22 cellular contexts compared by ENCODE assay signal in the genomic region with DNA sequence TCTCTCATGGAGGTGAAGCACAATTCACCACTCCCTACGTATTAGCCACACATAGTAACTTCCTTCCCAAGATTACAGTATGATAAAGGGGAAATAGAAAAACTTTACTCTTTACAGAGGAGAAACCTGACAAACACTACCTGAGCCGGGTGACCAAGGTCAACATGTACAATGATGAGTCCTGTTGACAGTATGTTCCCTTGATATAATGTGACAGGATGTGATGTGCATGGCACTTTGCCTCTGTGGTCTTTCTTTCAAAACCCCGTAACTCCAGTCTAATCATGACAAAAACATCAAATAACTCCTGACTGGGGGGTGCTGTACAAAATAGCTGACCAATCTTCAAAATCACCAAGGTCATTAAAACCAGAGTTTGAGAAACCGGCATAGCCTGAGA.
"Had no signal": no experiment of that assay in that cellular context is flagged by ENCODE, and none has a peak within 500 bp of the region (broad histone marks: within the 10 kb centered on the region; RNA-seq: fewer than 3 reads in every experiment).

No MANE protein-coding gene starts in this region.

- H3K4me3 ChIP-seq: left lung, mucosa of descending colon, pancreas, right lobe of liver, stomach, thyroid gland had no signal

- H3K36me3 Mint-ChIP-seq: naive B cell; stimulated activated effector memory CD8-positive, alpha-beta T cell treated with anti-CD3 and anti-CD28 coated beads, Interleukin-12 subunit alpha, Interleukin-12 subunit beta, amount 100 ng/mL, for 72 hours had no signal

- H3K27ac ChIP-seq: left lung, pancreas, right lobe of liver, stomach, thyroid gland had no signal

- H3K9me3 Mint-ChIP-seq: effector memory CD8-positive, alpha-beta T cell had no signal

- FAIRE-seq: endometrium, frontal cortex, small intestine had no signal

- H3K4me1 Mint-ChIP-seq: mesothelial cell of epicardium; stimulated activated effector memory CD8-positive, alpha-beta T cell treated with anti-CD3 and anti-CD28 coated beads, Interleukin-12 subunit alpha, Interleukin-12 subunit beta, amount 100 ng/mL, for 72 hours had no signal

- ATAC-seq: effector memory CD8-positive, alpha-beta T cell; left cardiac atrium; left lung; mucosa of descending colon; pancreas; stimulated activated effector memory CD8-positive, alpha-beta T cell treated with anti-CD3 and anti-CD28 coated beads, Interleukin-12 subunit alpha, Interleukin-12 subunit beta, amount 100 ng/mL, for 72 hours had no signal

- H3K9me3 ChIP-seq: left lung, mucosa of descending colon, pancreas, right lobe of liver, thyroid gland had no signal

- H3K4me1 ChIP-seq: pancreas, stomach, thyroid gland had no signal

- H3K36me3 ChIP-seq: left lung, pancreas, right lobe of liver, stomach, thyroid gland had no signal

- H3K27me3 Mint-ChIP-seq: effector memory CD8-positive, alpha-beta T cell; naive B cell; type B pancreatic cell had no signal

- DNase-seq: cerebellar nuclear complex; cortex of kidney; effector memory CD8-positive, alpha-beta T cell; head of caudate nucleus; left cardiac atrium; left lung; mesenchymal stem cell; mucosa of descending colon; naive B cell; pancreas; right lobe of liver; small intestine; stimulated activated CD4-positive, alpha-beta T cell treated with anti-CD3 and anti-CD28 coated beads, Interleukin-15, amount 100 ng/mL, for 24 hours; stimulated activated CD4-positive, alpha-beta T cell treated with anti-CD3 and anti-CD28 coated beads, Interleukin-4, amount 100 ng/mL, for 1 hour; stimulated activated naive CD4-positive, alpha-beta T cell treated with Interleukin-2 at 50 U/mL for 16 hours; stomach; thyroid gland had no signal

- H3K27me3 ChIP-seq: left lung, pancreas, right lobe of liver, stomach, thyroid gland had no signal

- H3K27ac Mint-ChIP-seq: effector memory CD8-positive, alpha-beta T cell; mesothelial cell of epicardium; naive B cell; stimulated activated effector memory CD8-positive, alpha-beta T cell treated with anti-CD3 and anti-CD28 coated beads, Interleukin-12 subunit alpha, Interleukin-12 subunit beta, amount 100 ng/mL, for 72 hours; type B pancreatic cell had no signal

- H3K4me3 Mint-ChIP-seq: effector memory CD8-positive, alpha-beta T cell; mesothelial cell of epicardium; naive B cell; stimulated activated effector memory CD8-positive, alpha-beta T cell treated with anti-CD3 and anti-CD28 coated beads, Interleukin-12 subunit alpha, Interleukin-12 subunit beta, amount 100 ng/mL, for 72 hours; type B pancreatic cell had no signal
